15 cellular contexts compared by ENCODE assay signal in the genomic region with DNA sequence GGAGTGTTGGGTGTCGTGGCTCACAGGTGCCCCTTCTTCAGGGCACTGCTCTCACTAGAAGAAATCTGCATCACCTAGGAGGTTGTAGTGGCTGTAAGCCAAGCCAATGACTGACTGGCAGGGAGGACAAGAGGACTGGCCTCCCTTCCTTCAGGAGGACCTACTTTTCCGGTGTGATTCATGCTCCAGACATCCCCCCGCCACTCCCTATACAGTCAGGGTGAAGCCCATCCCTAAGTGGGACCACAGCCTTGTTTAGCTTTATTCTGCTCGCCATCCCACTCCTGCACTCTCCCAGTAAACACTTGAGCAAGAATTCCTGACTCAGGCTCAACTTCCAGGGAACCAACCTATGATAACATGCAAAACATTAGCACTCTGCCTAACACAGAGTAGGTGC.
DNase-seq lines count a peak whose midpoint lies in the region; ATAC-seq, FAIRE-seq and TF ChIP-seq lines count a peak whose summit lies in the region.
"Had no signal": no experiment of that assay in that cellular context is flagged by ENCODE, and none has a peak within 500 bp of the region (broad histone marks: within the 10 kb centered on the region; RNA-seq: fewer than 3 reads in every experiment).

No MANE protein-coding gene starts in this region.

- no peaks in the 10 kb centered on the region for H3K36me3 ChIP-seq in PC-9 (ENCODE audit: low read depth)
- no peaks in the 10 kb centered on the region for H3K36me3 ChIP-seq in keratinocyte (ENCODE audit: control insufficient read depth in 2 of 2, extremely low read depth in 1 of 2, insufficient read depth in 2 of 2, low read length in 2 of 2)
- no peaks in the 10 kb centered on the region for H3K36me3 ChIP-seq in colonic mucosa
- H3K36me3 ChIP-seq: SJCRH30 had no signal

- no peaks in the 10 kb centered on the region for H3K9me2 ChIP-seq in PC-9 (ENCODE audit: insufficient read depth)

- H3K9me3 ChIP-seq in PC-9 (ENCODE audit: insufficient read depth, low read depth) (no peaks in the 10 kb centered on the region), keratinocyte (ENCODE audit: control insufficient read depth, low read depth, low read length) (no peaks in the 10 kb centered on the region), colonic mucosa (no peaks in the 10 kb centered on the region)
- H3K9me3 ChIP-seq: SJCRH30 had no signal

- dilution Hi-C loops in keratinocyte (cut with MboI; ENCODE audit: extremely low pct_ligation_motif_present, low sequenced_read_pairs), result no loop called here

- CTCF ChIA-PET in PC-9 (lab: Charles Lee), result no interaction called here

- FAIRE-seq in H54 (lab: Jason Lieb, UNC) (no peak), keratinocyte (lab: Jason Lieb, UNC) (no peak)
- FAIRE-seq: A204.1 had no signal

- no peak for ATAC-seq in HG02759 (IDR thresholded peaks at IDR 0.05; ENCODE audit: unreplicated experiment)

- no peaks in the 10 kb centered on the region for H3K9me1 ChIP-seq in keratinocyte (ENCODE audit: control insufficient read depth, extremely low read depth, insufficient read depth, low read length)

- POLR2A ChIA-PET in PC-9 (lab: Charles Lee; ENCODE audit: unreplicated experiment), result no interaction called here

- DNase-seq in A172 (ENCODE audit: low spot score) (peak; percentile 78), H54 (ENCODE audit: insufficient read length, low spot score) (peak; percentile 32), PC-9 (peak; percentile 43 to 67), keratinocyte (ENCODE audit: low read depth, low spot score) (peak; percentile 4), DMS153 (lab: John Stamatoyannopoulos, UW) (no peak), colonic mucosa (no peak)
- no peak for DNase-seq in activated CD4-positive, alpha-beta T cell treated with anti-CD3 and anti-CD28 coated beads, Interleukin-2, amount 50 U/mL, for 4 hours
- DNase-seq: DMS79 treated with DMSO at 0.1 percent for 48 hours, GOT3, NCI-H1436, NCI-H2029 treated with DMSO at 0.1 percent for 48 hours, NCI-H510A treated with DMSO at 0.1 percent for 48 hours, SJCRH30 had no signal

- H3K27me3 ChIP-seq in PC-9 (ENCODE audit: insufficient read depth, low read depth), result no peaks in the 10 kb centered on the region; the same call in 1 of the 2 replicates
- H3K27me3 ChIP-seq in keratinocyte (ENCODE audit: control insufficient read depth, extremely low read depth, insufficient read depth, low read length), result peaks cover 3% of the 10 kb centered on the region
- no peaks in the 10 kb centered on the region for H3K27me3 ChIP-seq in colonic mucosa
- H3K27me3 ChIP-seq: SJCRH30 had no signal

- BruUV-seq in PC-9 (replicated peaks; lab: Mats Ljungman, UMichigan), result no TSS peak

- H3K4me2 ChIP-seq in PC-9 (no peak overlapping the region), keratinocyte (ENCODE audit: control insufficient read depth, extremely low read depth, insufficient read depth, low read depth, low read length) (no peak overlapping the region)

- no peak for TF ChIP-seq POLR2A in H54 (IDR thresholded peaks at IDR 0.05; ENCODE audit: low read depth, low read length)

- no peak overlapping the region for H3K27ac ChIP-seq in PC-9
- H3K27ac ChIP-seq in keratinocyte (ENCODE audit: control insufficient read depth, insufficient read depth, low read length), result no peak overlapping the region
- H3K27ac ChIP-seq in colonic mucosa, result no peak overlapping the region
- H3K27ac ChIP-seq: SJCRH30 had no signal

- H3K4me3 ChIP-seq in PC-9 (no peak overlapping the region), keratinocyte (ENCODE audit: control insufficient read depth in 2 of 3, extremely low read depth in 1 of 3, insufficient read depth in 2 of 3, low read depth in 1 of 3, low read length in 3 of 3) (no peak overlapping the region), colonic mucosa (no peak overlapping the region)
- H3K4me3 ChIP-seq: SJCRH30 had no signal

- no peaks in the 10 kb centered on the region for H3K4me1 ChIP-seq in PC-9 (replicated peaks; ENCODE audit: insufficient read depth)
- no peaks in the 10 kb centered on the region for H3K4me1 ChIP-seq in keratinocyte (ENCODE audit: control insufficient read depth, extremely low read depth, insufficient read depth, low read length)
- H3K4me1 ChIP-seq in colonic mucosa, result no peaks in the 10 kb centered on the region
- H3K4me1 ChIP-seq: SJCRH30 had no signal

- no peaks in the 10 kb centered on the region for H4K20me1 ChIP-seq in PC-9 (ENCODE audit: insufficient read depth)
- no peaks in the 10 kb centered on the region for H4K20me1 ChIP-seq in keratinocyte (ENCODE audit: control insufficient read depth, extremely low read depth, insufficient read depth, low read length)

- H3K79me2 ChIP-seq in PC-9 (ENCODE audit: low read depth) (no peaks in the 10 kb centered on the region), keratinocyte (ENCODE audit: control insufficient read depth, insufficient read depth, low read length) (no peaks in the 10 kb centered on the region)

- no peak for TF ChIP-seq CTCF in PC-9 (conservative IDR thresholded peaks at IDR 0.05)
- no peak for TF ChIP-seq CTCF in keratinocyte (optimal IDR thresholded peaks at IDR 0.05 in 1 of 3, IDR thresholded peaks at IDR 0.05 in 1 of 3, conservative IDR thresholded peaks at IDR 0.05 in 1 of 3; ENCODE audit: extremely low read depth in 1 of 3, insufficient read depth in 2 of 3, low read length in 3 of 3)
- no peak for TF ChIP-seq CTCF in colonic mucosa (IDR thresholded peaks at IDR 0.05)

- H2AFZ ChIP-seq in PC-9 (no peak overlapping the region), keratinocyte (ENCODE audit: control insufficient read depth, low read length) (no peak overlapping the region)

- intact Hi-C loops in PC-9 (cut with micrococcal nuclease; ENCODE audit: unreplicated experiment), result no loop called here
- intact Hi-C loops in colonic mucosa (cut with DNase I), result no loop called here

- H3K9ac ChIP-seq in keratinocyte (ENCODE audit: control insufficient read depth, extremely low read depth, insufficient read depth, low read length) (no peak overlapping the region), colonic mucosa (ENCODE audit: low read depth in 2 of 2, low read length in 2 of 2) (peak overlapping the region in 1 of 2 donors; percentile 8)

- H3F3A ChIP-seq in PC-9 (ENCODE audit: insufficient read depth, low read depth), result no peaks in the 10 kb centered on the region

Comparison
In these comparisons a context has a peak if more than half of its experiments do, and no peak if none do; other contexts are left out.
1. DNase-seq: peak in A172 (single experiment), H54 (single experiment), PC-9 (2 of 2) and keratinocyte (single experiment); none in DMS153 (single experiment), colonic mucosa (single experiment) and activated CD4-positive, alpha-beta T cell treated with anti-CD3 and anti-CD28 coated beads, Interleukin-2, amount 50 U/mL, for 4 hours (0 of 2).